In the genomic region with DNA sequence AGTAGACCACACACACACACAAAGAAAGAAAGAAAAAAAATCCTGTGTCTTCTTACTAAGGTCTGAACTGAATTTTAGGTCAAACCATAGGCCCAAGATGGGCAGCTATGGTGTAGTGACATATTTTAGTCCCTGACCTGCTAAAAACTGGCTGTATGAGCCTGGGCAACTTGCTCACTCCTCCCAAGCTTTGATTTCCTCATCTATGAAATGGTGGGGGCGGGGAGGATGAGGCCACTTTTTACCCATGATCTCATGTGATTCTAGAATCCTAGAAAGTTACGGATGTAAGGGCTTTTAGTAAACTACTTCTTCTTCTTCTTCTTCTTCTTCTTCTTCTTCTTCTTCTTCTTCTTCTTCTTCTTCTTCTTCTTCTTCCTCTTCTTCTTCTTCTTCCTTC, we compare ENCODE assay signal across 1 cellular context.
TF ChIP-seq lines count a peak whose summit lies in the region.

No MANE protein-coding gene starts in this region.

TF ChIP-seq in HEK293, 187 proteins besides CTCF, POLR2A, EP300 and RAD21 (continued from another document):
- TF ChIP-seq, protein P1, sequence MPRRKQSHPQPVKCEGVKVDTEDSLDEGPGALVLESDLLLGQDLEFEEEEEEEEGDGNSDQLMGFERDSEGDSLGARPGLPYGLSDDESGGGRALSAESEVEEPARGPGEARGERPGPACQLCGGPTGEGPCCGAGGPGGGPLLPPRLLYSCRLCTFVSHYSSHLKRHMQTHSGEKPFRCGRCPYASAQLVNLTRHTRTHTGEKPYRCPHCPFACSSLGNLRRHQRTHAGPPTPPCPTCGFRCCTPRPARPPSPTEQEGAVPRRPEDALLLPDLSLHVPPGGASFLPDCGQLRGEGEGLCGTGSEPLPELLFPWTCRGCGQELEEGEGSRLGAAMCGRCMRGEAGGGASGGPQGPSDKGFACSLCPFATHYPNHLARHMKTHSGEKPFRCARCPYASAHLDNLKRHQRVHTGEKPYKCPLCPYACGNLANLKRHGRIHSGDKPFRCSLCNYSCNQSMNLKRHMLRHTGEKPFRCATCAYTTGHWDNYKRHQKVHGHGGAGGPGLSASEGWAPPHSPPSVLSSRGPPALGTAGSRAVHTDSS (tag by site-specific recombination; IDR thresholded peaks at IDR 0.05): peak; percentile 73
- TF ChIP-seq BCL11A (tag by site-specific recombination; IDR thresholded peaks at IDR 0.05; ENCODE audit: low read depth) (no peak), ZNF791 (tag by site-specific recombination; IDR thresholded peaks at IDR 0.05) (no peak), ZNF596 (tag by site-specific recombination; IDR thresholded peaks at IDR 0.05) (no peak), ZNF629 (tag by site-specific recombination; IDR thresholded peaks at IDR 0.05) (no peak), ZNF555 (tag by site-specific recombination; conservative IDR thresholded peaks at IDR 0.05) (no peak)
- TF ChIP-seq, protein P2, sequence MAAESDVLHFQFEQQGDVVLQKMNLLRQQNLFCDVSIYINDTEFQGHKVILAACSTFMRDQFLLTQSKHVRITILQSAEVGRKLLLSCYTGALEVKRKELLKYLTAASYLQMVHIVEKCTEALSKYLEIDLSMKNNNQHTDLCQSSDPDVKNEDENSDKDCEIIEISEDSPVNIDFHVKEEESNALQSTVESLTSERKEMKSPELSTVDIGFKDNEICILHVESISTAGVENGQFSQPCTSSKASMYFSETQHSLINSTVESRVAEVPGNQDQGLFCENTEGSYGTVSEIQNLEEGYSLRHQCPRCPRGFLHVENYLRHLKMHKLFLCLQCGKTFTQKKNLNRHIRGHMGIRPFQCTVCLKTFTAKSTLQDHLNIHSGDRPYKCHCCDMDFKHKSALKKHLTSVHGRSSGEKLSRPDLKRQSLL (tag by site-specific recombination; IDR thresholded peaks at IDR 0.05): no peak
